1 cellular context compared by ENCODE assay signal in genomic region chr15:52463638-52464037, GRCh38.
TF ChIP-seq lines count a peak whose summit lies in the region.

No MANE protein-coding gene starts in this region.

TF ChIP-seq in HCT116, 20 proteins besides CTCF, POLR2A, EP300 and RAD21:
- no peak for TF ChIP-seq SIN3A (IDR thresholded peaks at IDR 0.05; ENCODE audit: low read depth)
- TF ChIP-seq TCF7L2 (IDR thresholded peaks at IDR 0.05; ENCODE audit: borderline replicate concordance, extremely low read depth, insufficient read depth, insufficient read length): no peak
- TF ChIP-seq ATF3 (IDR thresholded peaks at IDR 0.05): no peak
- no peak for TF ChIP-seq CEBPB (IDR thresholded peaks at IDR 0.05; ENCODE audit: low read depth)
- no peak for TF ChIP-seq ZBTB33 (IDR thresholded peaks at IDR 0.05; ENCODE audit: extremely low read depth, insufficient replicate concordance, low read length)
- no peak for TF ChIP-seq YY1 (IDR thresholded peaks at IDR 0.05; ENCODE audit: extremely low read depth, insufficient replicate concordance, low read depth, low read length)
- no peak for TF ChIP-seq ZNF274 (IDR thresholded peaks at IDR 0.05; ENCODE audit: low read depth, low read length)
- no peak for TF ChIP-seq EZH2 (IDR thresholded peaks at IDR 0.05)
